Comparison of ENCODE assay signal across 10 cellular contexts in genomic region chr16:25199457-25199856, GRCh38. TPM values are rescaled to one million over a fixed set of nuclear protein-coding genes. Genes with fewer than 3 reads are reported as not detected.
"Had no signal": no experiment of that assay in that cellular context is flagged by ENCODE, and none has a peak within 500 bp of the region (broad histone marks: within the 10 kb centered on the region; RNA-seq: fewer than 3 reads in every experiment).

No MANE protein-coding gene starts in this region.

- H3K9ac ChIP-seq: KMS-11 had no signal

- H3K9me3 Mint-ChIP-seq: IgD-negative memory B cell had no signal

- H3K27me3 Mint-ChIP-seq: IgD-negative memory B cell had no signal

- DNase-seq: IMR-90, KBM-7, KG1 had no signal

- H3K27ac ChIP-seq: HL-60, KMS-11 had no signal

- FAIRE-seq: HepG2, HTR-8/SVneo had no signal

- H3K4me2 ChIP-seq: KMS-11 had no signal

- H3K36me3 Mint-ChIP-seq: IgD-negative memory B cell had no signal

- H3K4me3 Mint-ChIP-seq: IgD-negative memory B cell had no signal

- ATAC-seq: HepG2 had no signal

- H3K4me1 Mint-ChIP-seq: IgD-negative memory B cell had no signal

RNA-seq across cellular contexts. Expression of gene AQP8, which starts 17.3 kb away (rescaled TPM):
- total RNA-seq: HT-29, HT1080, IMR-90 had no signal
- polyA plus RNA-seq: IgD-negative memory B cell, IMR-90 had no signal
